In genomic region chr7:112080441-112080840, GRCh38 we compare ENCODE assay signal across 8 cellular contexts.
A peak's percentile ranks its signal among the peaks of the same experiment; 100 is the strongest.
DNase-seq lines count a peak whose midpoint lies in the region; ATAC-seq and TF ChIP-seq lines count a peak whose summit lies in the region.

No MANE protein-coding gene starts in this region.

- H3K27ac Mint-ChIP-seq in CD14-positive monocyte, result peak overlapping the region; percentile 99 to 100 (median 100)
- peak overlapping the region; percentile 33 for H3K27ac Mint-ChIP-seq in activated B cell treated with CpG ODN at 0.5 μM for 24 hours

- H3K27me3 Mint-ChIP-seq in CD14-positive monocyte (ENCODE audit: low read depth in 3 of 3), result peaks cover 0 to 4% (median 0%) of the 10 kb centered on the region in 3 donors
- H3K27me3 Mint-ChIP-seq in activated B cell treated with CpG ODN at 0.5 μM for 24 hours, result no peaks in the 10 kb centered on the region

- intact Hi-C loops in CD14-positive monocyte (cut with micrococcal nuclease), result loop anchor here (2.0 to 10.0 kb wide), 4 partner anchors 94 to 372 kb away; partner anchors contain the start of genes IFRD1 (in 2 of the 2), DOCK4 (in 1 of the 2) and ZNF277 (in 1 of the 2)
- intact Hi-C loops in activated B cell treated with CpG ODN at 0.5 μM for 24 hours (cut with micrococcal nuclease), result loop anchor here (5.0 to 10.0 kb wide), 3 partner anchors 312 to 714 kb away; partner anchors contain the start of genes IMMP2L and TMEM168

- DNase-seq in CD14-positive monocyte (ENCODE audit: low spot score), result peak; percentile 86
- no peak for DNase-seq in activated B cell treated with CpG ODN at 0.5 μM for 24 hours
- peak; percentile 97 for DNase-seq in kidney tubule cell (ENCODE audit: low spot score)
- no peak for DNase-seq in NCI-H1436 (lab: John Stamatoyannopoulos, UW)
- DNase-seq in NCI-H524 (lab: John Stamatoyannopoulos, UW), result no peak
- DNase-seq in activated CD4-positive, alpha-beta T cell treated with anti-CD3 and anti-CD28 coated beads for 48 hours, result no peak

- CTCF ChIA-PET in activated B cell treated with CpG ODN at 0.5 μM for 24 hours (lab: Charles Lee), result interaction anchor here (1.1 kb wide), 1 partner anchor 124 kb away, joined by 3 read pairs; no protein-coding TSS in a partner anchor

- H3K9me3 Mint-ChIP-seq in CD14-positive monocyte (no peaks in the 10 kb centered on the region), activated B cell treated with CpG ODN at 0.5 μM for 24 hours (no peaks in the 10 kb centered on the region)

- ATAC-seq in GM21367 (IDR thresholded peaks at IDR 0.05; ENCODE audit: unreplicated experiment) (peak; percentile 89), HG03565 (IDR thresholded peaks at IDR 0.05; ENCODE audit: unreplicated experiment) (peak; percentile 77), activated B cell treated with CpG ODN at 0.5 μM for 24 hours (ENCODE audit: low read depth) (peak; percentile 84)

- H3K4me1 Mint-ChIP-seq in CD14-positive monocyte (peaks cover 42% of the 10 kb centered on the region), activated B cell treated with CpG ODN at 0.5 μM for 24 hours (peaks cover 48% of the 10 kb centered on the region)

- H3K36me3 Mint-ChIP-seq in CD14-positive monocyte, result no peaks in the 10 kb centered on the region
- no peaks in the 10 kb centered on the region for H3K36me3 Mint-ChIP-seq in activated B cell treated with CpG ODN at 0.5 μM for 24 hours (ENCODE audit: low read depth)

- H3K4me3 Mint-ChIP-seq in CD14-positive monocyte, result peak overlapping the region; percentile 60 to 85
- H3K4me3 Mint-ChIP-seq in activated B cell treated with CpG ODN at 0.5 μM for 24 hours, result peak overlapping the region; percentile 33

- POLR2A ChIA-PET in activated B cell treated with CpG ODN at 0.5 μM for 24 hours (lab: Charles Lee), result interaction anchor here (1.1 to 1.4 kb wide), 2 partner anchors 370 to 518 kb away, joined by 3 to 8 read pairs; partner anchors contain the start of genes IFRD1 and IMMP2L

- no peak for TF ChIP-seq CTCF in CD14-positive monocyte (IDR thresholded peaks at IDR 0.05)
- TF ChIP-seq CTCF in activated B cell treated with CpG ODN at 0.5 μM for 24 hours (IDR thresholded peaks at IDR 0.05), result no peak

Comparison
In these comparisons a context has a peak if more than half of its experiments do, and no peak if none do; other contexts are left out.
1. DNase-seq: peak in CD14-positive monocyte (single experiment) and kidney tubule cell (single experiment); none in activated B cell treated with CpG ODN at 0.5 μM for 24 hours (single experiment), NCI-H1436 (single experiment), NCI-H524 (0 of 2) and activated CD4-positive, alpha-beta T cell treated with anti-CD3 and anti-CD28 coated beads for 48 hours (single experiment).
2. Peak in every context shown above with its lines, with median percentiles within 50 percentile points of each other: ATAC-seq.